In genomic region chr11:762421-763072, GRCh38 we compare ENCODE assay signal across 8 cellular contexts. TPM values are rescaled to one million over a fixed set of nuclear protein-coding genes. Genes with fewer than 3 reads are reported as not detected.
DNase-seq lines count a peak whose midpoint lies in the region; ATAC-seq and TF ChIP-seq lines count a peak whose summit lies in the region.

No MANE protein-coding gene starts in this region.

- H3K4me3 ChIP-seq in breast epithelium (no peak overlapping the region), right lobe of liver (no peak overlapping the region)

- H3K4me3 Mint-ChIP-seq in activated naive CD8-positive, alpha-beta T cell treated with anti-CD3 and anti-CD28 coated beads, Interleukin-2, amount 10 ng/mL, durations not matched to agents 7 days and 5 days, result no peak overlapping the region
- no peak overlapping the region for H3K4me3 Mint-ChIP-seq in activated naive CD8-positive, alpha-beta T cell treated with anti-CD3 and anti-CD28 coated beads for 36 hours

- intact Hi-C loops in breast epithelium (cut with DNase I; ENCODE audit: low total_unique reads), result no loop called here
- intact Hi-C loops in right lobe of liver (cut with DNase I), result no loop called here

- H3K36me3 Mint-ChIP-seq in activated naive CD8-positive, alpha-beta T cell treated with anti-CD3 and anti-CD28 coated beads, Interleukin-2, amount 10 ng/mL, durations not matched to agents 7 days and 5 days, result peaks cover 6% of the 10 kb centered on the region
- H3K36me3 Mint-ChIP-seq in activated naive CD8-positive, alpha-beta T cell treated with anti-CD3 and anti-CD28 coated beads for 36 hours, result peaks cover 10% of the 10 kb centered on the region

- H3K4me1 Mint-ChIP-seq in activated naive CD8-positive, alpha-beta T cell treated with anti-CD3 and anti-CD28 coated beads, Interleukin-2, amount 10 ng/mL, durations not matched to agents 7 days and 5 days, result no peaks in the 10 kb centered on the region
- H3K4me1 Mint-ChIP-seq in activated naive CD8-positive, alpha-beta T cell treated with anti-CD3 and anti-CD28 coated beads for 36 hours, result peaks cover 10% of the 10 kb centered on the region

- H3K36me3 ChIP-seq in breast epithelium (no peaks in the 10 kb centered on the region), right lobe of liver (peaks cover 0 to 87% (median 24%) of the 10 kb centered on the region in 4 donors)

- no peaks in the 10 kb centered on the region for H3K9me3 Mint-ChIP-seq in activated naive CD8-positive, alpha-beta T cell treated with anti-CD3 and anti-CD28 coated beads, Interleukin-2, amount 10 ng/mL, durations not matched to agents 7 days and 5 days
- no peaks in the 10 kb centered on the region for H3K9me3 Mint-ChIP-seq in activated naive CD8-positive, alpha-beta T cell treated with anti-CD3 and anti-CD28 coated beads for 36 hours

- H3K27me3 ChIP-seq in breast epithelium, result no peaks in the 10 kb centered on the region
- no peaks in the 10 kb centered on the region for H3K27me3 ChIP-seq in right lobe of liver

- H3K27me3 Mint-ChIP-seq in activated naive CD8-positive, alpha-beta T cell treated with anti-CD3 and anti-CD28 coated beads, Interleukin-2, amount 10 ng/mL, durations not matched to agents 7 days and 5 days, result no peaks in the 10 kb centered on the region
- H3K27me3 Mint-ChIP-seq in activated naive CD8-positive, alpha-beta T cell treated with anti-CD3 and anti-CD28 coated beads for 36 hours, result no peaks in the 10 kb centered on the region

- peak overlapping the region; percentile 71 to 73 for H3K27ac ChIP-seq in breast epithelium
- no peak overlapping the region for H3K27ac ChIP-seq in right lobe of liver

- peak; percentile 33 for ATAC-seq in activated naive CD8-positive, alpha-beta T cell treated with anti-CD3 and anti-CD28 coated beads, Interleukin-2, amount 10 ng/mL, durations not matched to agents 7 days and 5 days (ENCODE audit: low read depth)
- ATAC-seq in right lobe of liver (peak; percentile 25 to 43 (median 28)), GM19397 (IDR thresholded peaks at IDR 0.05; ENCODE audit: unreplicated experiment) (no peak), HG03457 (IDR thresholded peaks at IDR 0.05; ENCODE audit: unreplicated experiment) (no peak)

- H3K27ac Mint-ChIP-seq in activated naive CD8-positive, alpha-beta T cell treated with anti-CD3 and anti-CD28 coated beads, Interleukin-2, amount 10 ng/mL, durations not matched to agents 7 days and 5 days, result no peak overlapping the region
- H3K27ac Mint-ChIP-seq in activated naive CD8-positive, alpha-beta T cell treated with anti-CD3 and anti-CD28 coated beads for 36 hours, result no peak overlapping the region

- H3K9me3 ChIP-seq in breast epithelium, result no peaks in the 10 kb centered on the region
- H3K9me3 ChIP-seq in right lobe of liver, result no peaks in the 10 kb centered on the region

- H3K4me1 ChIP-seq in breast epithelium, result peaks cover 0 to 4% of the 10 kb centered on the region in 2 donors
- no peaks in the 10 kb centered on the region for H3K4me1 ChIP-seq in right lobe of liver

- 39% methylated on average over 5 of the region's 10 CpGs for WGBS in right lobe of liver (ENCODE audit: insufficient coverage, low coverage, low lambda C conversion rate, missing lambda C conversion rate)

- no peak for DNase-seq in activated naive CD8-positive, alpha-beta T cell treated with anti-CD3 and anti-CD28 coated beads, Interleukin-2, amount 10 ng/mL, durations not matched to agents 7 days and 5 days
- no peak for DNase-seq in activated naive CD8-positive, alpha-beta T cell treated with anti-CD3 and anti-CD28 coated beads for 36 hours
- DNase-seq in NCI-H226, result peak; percentile 82
- peak in 1 of 2 donors; percentile 54 for DNase-seq in breast epithelium (ENCODE audit: low spot score in 2 of 2)
- peak in 1 of 3 donors; percentile 50 for DNase-seq in right lobe of liver
- DNase-seq in NCI-H146 treated with DMSO at 0.1 percent for 48 hours (lab: John Stamatoyannopoulos, UW; ENCODE audit: unreplicated experiment), result no peak

- POLR2A ChIA-PET in activated naive CD8-positive, alpha-beta T cell treated with anti-CD3 and anti-CD28 coated beads, Interleukin-2, amount 10 ng/mL, durations not matched to agents 7 days and 5 days (lab: Charles Lee), result interaction anchor here (0.8 to 1.4 kb wide), 2 partner anchors 13 kb away, joined by 3 to 5 read pairs; no protein-coding TSS in a partner anchor

- TF ChIP-seq CTCF in breast epithelium (IDR thresholded peaks at IDR 0.05) (peak in 2 of 3 donors; percentile 10 to 43), right lobe of liver (IDR thresholded peaks at IDR 0.05) (peak in 1 of 4 donors; percentile 9)

- TF ChIP-seq POLR2A in breast epithelium (IDR thresholded peaks at IDR 0.05) (no peak), right lobe of liver (IDR thresholded peaks at IDR 0.05) (no peak)

RNA-seq across cellular contexts. Expression of gene GATD1, which starts 14.7 kb away (rescaled TPM):
- total RNA-seq in activated naive CD8-positive, alpha-beta T cell treated with anti-CD3 and anti-CD28 coated beads, Interleukin-2, amount 10 ng/mL, durations not matched to agents 7 days and 5 days, result 10 to 100 TPM; 59.8 to 62.4 TPM
- total RNA-seq in activated naive CD8-positive, alpha-beta T cell treated with anti-CD3 and anti-CD28 coated beads for 36 hours, result 10 to 100 TPM; 47.7 to 51.9 TPM
- total RNA-seq in breast epithelium, result 10 to 100 TPM in 2 of 3 donors, 1 to 10 TPM in 1; 9.9 to 17.4 (median 16.4) TPM
- 10 to 100 TPM; 15.8 to 31.9 (median 27.7) TPM for total RNA-seq in right lobe of liver

RNA-seq across cellular contexts. Expression of gene TALDO1, which starts 15.3 kb away (rescaled TPM):
- total RNA-seq in activated naive CD8-positive, alpha-beta T cell treated with anti-CD3 and anti-CD28 coated beads, Interleukin-2, amount 10 ng/mL, durations not matched to agents 7 days and 5 days, result 100 to 1,000 TPM; 199 to 206 TPM
- 100 to 1,000 TPM; 231 to 243 TPM for total RNA-seq in activated naive CD8-positive, alpha-beta T cell treated with anti-CD3 and anti-CD28 coated beads for 36 hours
- 100 to 1,000 TPM; 137 to 239 (median 141) TPM for total RNA-seq in breast epithelium
- total RNA-seq in right lobe of liver, result 100 to 1,000 TPM; 102 to 184 (median 150) TPM

RNA-seq across cellular contexts. Expression of gene CEND1, which starts 27.3 kb away (rescaled TPM):
- under 1 TPM in 1 of 2 experiments, not detected in 1; 0.37 TPM for total RNA-seq in activated naive CD8-positive, alpha-beta T cell treated with anti-CD3 and anti-CD28 coated beads, Interleukin-2, amount 10 ng/mL, durations not matched to agents 7 days and 5 days
- total RNA-seq in activated naive CD8-positive, alpha-beta T cell treated with anti-CD3 and anti-CD28 coated beads for 36 hours, result 1 to 10 TPM in 1 of 2 experiments, under 1 TPM in 1; 0.94 to 1.0 TPM
- total RNA-seq in breast epithelium, result not detected
- total RNA-seq in right lobe of liver, result not detected

RNA-seq across cellular contexts. Expression of gene SLC25A22, which starts 35.5 kb away (rescaled TPM):
- total RNA-seq in activated naive CD8-positive, alpha-beta T cell treated with anti-CD3 and anti-CD28 coated beads, Interleukin-2, amount 10 ng/mL, durations not matched to agents 7 days and 5 days, result 10 to 100 TPM; 35.1 to 35.8 TPM
- 10 to 100 TPM; 54.4 to 56.5 TPM for total RNA-seq in activated naive CD8-positive, alpha-beta T cell treated with anti-CD3 and anti-CD28 coated beads for 36 hours
- total RNA-seq in breast epithelium (10 to 100 TPM in 1 of 3 donors, 1 to 10 TPM in 2; 2.7 to 11.5 (median 4.7) TPM), right lobe of liver (10 to 100 TPM; 20.6 to 40.2 (median 29.9) TPM)

RNA-seq across cellular contexts. Expression of gene PIDD1, which starts 42.5 kb away (rescaled TPM):
- total RNA-seq in activated naive CD8-positive, alpha-beta T cell treated with anti-CD3 and anti-CD28 coated beads, Interleukin-2, amount 10 ng/mL, durations not matched to agents 7 days and 5 days, result 10 to 100 TPM; 53.4 to 53.6 TPM
- total RNA-seq in activated naive CD8-positive, alpha-beta T cell treated with anti-CD3 and anti-CD28 coated beads for 36 hours, result 10 to 100 TPM; 29.4 to 30.5 TPM
- total RNA-seq in breast epithelium (10 to 100 TPM; 10.2 to 17.3 (median 16.7) TPM), right lobe of liver (10 to 100 TPM in 2 of 6 experiments, 1 to 10 TPM in 4; 6.5 to 11.8 (median 9.8) TPM)

Comparison
In these comparisons a context has a peak if more than half of its experiments do, and no peak if none do; other contexts are left out.
1. ATAC-seq: peak in activated naive CD8-positive, alpha-beta T cell treated with anti-CD3 and anti-CD28 coated beads, Interleukin-2, amount 10 ng/mL, durations not matched to agents 7 days and 5 days (single experiment) and right lobe of liver (4 of 4); none in GM19397 (single experiment) and HG03457 (single experiment).
2. H3K27ac ChIP-seq: peak in breast epithelium (2 of 2); none in right lobe of liver (0 of 3).